Comparison of ENCODE assay signal across 20 cellular contexts in the genomic region with DNA sequence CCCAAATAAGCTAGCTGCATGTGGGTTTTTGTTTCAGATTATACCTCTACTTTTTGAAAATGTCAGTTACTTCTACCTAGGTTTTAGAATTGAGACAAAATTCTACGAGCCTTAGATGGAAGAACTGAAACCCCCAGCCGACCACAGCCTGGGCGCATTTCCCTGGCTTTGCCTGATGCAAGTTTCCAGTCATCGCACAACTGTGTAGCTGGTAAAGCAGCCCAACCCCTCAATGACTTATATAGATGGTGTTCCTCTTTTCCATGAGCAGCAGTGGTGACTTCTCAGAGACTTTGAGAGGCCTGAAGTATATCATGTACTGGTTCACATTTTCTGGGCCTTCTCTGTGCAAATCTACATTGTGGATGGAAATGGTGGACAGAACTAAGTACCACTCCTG.
"Had no signal": no experiment of that assay in that cellular context is flagged by ENCODE, and none has a peak within 500 bp of the region (broad histone marks: within the 10 kb centered on the region; RNA-seq: fewer than 3 reads in every experiment).

No MANE protein-coding gene starts in this region.

- ATAC-seq: activated naive CD8-positive, alpha-beta T cell treated with anti-CD3 and anti-CD28 coated beads, Interleukin-2, amount 50 U/mL, for 24 hours; left ventricle myocardium superior; natural killer cell treated with Interleukin-12 subunit alpha and Interleukin-12 subunit beta and Interleukin-15 and Interleukin-18, amount 100 ng/mL, for 72 hours; stimulated activated effector memory CD8-positive, alpha-beta T cell treated with anti-CD3 and anti-CD28 coated beads, Interleukin-12 subunit alpha, Interleukin-12 subunit beta, amount 100 ng/mL, for 72 hours had no signal

- H3K27ac Mint-ChIP-seq: activated naive CD4-positive, alpha-beta T cell treated with anti-CD3 and anti-CD28 coated beads for 36 hours; activated naive CD8-positive, alpha-beta T cell treated with anti-CD3 and anti-CD28 coated beads, Interleukin-2, amount 50 U/mL, for 24 hours; activated T-helper 2 cell treated with anti-CD3 and anti-CD28 coated beads, Interferon-gamma antibody, Interleukin-2, Interleukin-4, amounts not matched to agents 10 μg/mL and 5 μg/mL and 100 μg/mL, durations not matched to agents 14 hours and 24 hours and 36 hours; natural killer cell treated with Interleukin-12 subunit alpha and Interleukin-12 subunit beta and Interleukin-15 and Interleukin-18, amount 100 ng/mL, for 72 hours; stimulated activated effector memory CD8-positive, alpha-beta T cell treated with anti-CD3 and anti-CD28 coated beads, Interleukin-12 subunit alpha, Interleukin-12 subunit beta, amount 100 ng/mL, for 72 hours; T-helper 2 cell treated with Interferon-gamma antibody and Interleukin-4, amounts not matched to agents 5 μg/mL and 100 μg/mL, for 36 hours had no signal

- H3K9me3 ChIP-seq: sigmoid colon, thyroid gland, uterus had no signal

- H3K4me1 Mint-ChIP-seq: activated naive CD8-positive, alpha-beta T cell treated with anti-CD3 and anti-CD28 coated beads, Interleukin-2, amount 50 U/mL, for 24 hours; stimulated activated effector memory CD8-positive, alpha-beta T cell treated with anti-CD3 and anti-CD28 coated beads, Interleukin-12 subunit alpha, Interleukin-12 subunit beta, amount 100 ng/mL, for 72 hours had no signal

- H3K36me3 Mint-ChIP-seq: natural killer cell treated with Interleukin-12 subunit alpha and Interleukin-12 subunit beta and Interleukin-15 and Interleukin-18, amount 100 ng/mL, for 72 hours; stimulated activated effector memory CD8-positive, alpha-beta T cell treated with anti-CD3 and anti-CD28 coated beads, Interleukin-12 subunit alpha, Interleukin-12 subunit beta, amount 100 ng/mL, for 72 hours had no signal

- H3K27me3 Mint-ChIP-seq: activated naive CD8-positive, alpha-beta T cell treated with anti-CD3 and anti-CD28 coated beads, Interleukin-2, amount 50 U/mL, for 24 hours; natural killer cell treated with Interleukin-12 subunit alpha and Interleukin-12 subunit beta and Interleukin-15 and Interleukin-18, amount 100 ng/mL, for 72 hours had no signal

- H3K4me3 Mint-ChIP-seq: activated naive CD4-positive, alpha-beta T cell treated with anti-CD3 and anti-CD28 coated beads for 36 hours; activated naive CD8-positive, alpha-beta T cell treated with anti-CD3 and anti-CD28 coated beads, Interleukin-2, amount 50 U/mL, for 24 hours; natural killer cell treated with Interleukin-12 subunit alpha and Interleukin-12 subunit beta and Interleukin-15 and Interleukin-18, amount 100 ng/mL, for 72 hours; stimulated activated effector memory CD8-positive, alpha-beta T cell treated with anti-CD3 and anti-CD28 coated beads, Interleukin-12 subunit alpha, Interleukin-12 subunit beta, amount 100 ng/mL, for 72 hours; T-helper 2 cell treated with Interferon-gamma antibody and Interleukin-4, amounts not matched to agents 5 μg/mL and 100 μg/mL, for 36 hours had no signal

- H3K36me3 ChIP-seq: sigmoid colon, thyroid gland, uterus had no signal

- H3K9me3 Mint-ChIP-seq: activated naive CD4-positive, alpha-beta T cell treated with anti-CD3 and anti-CD28 coated beads for 36 hours; activated naive CD8-positive, alpha-beta T cell treated with anti-CD3 and anti-CD28 coated beads, Interleukin-2, amount 50 U/mL, for 24 hours; activated T-helper 2 cell treated with anti-CD3 and anti-CD28 coated beads, Interferon-gamma antibody, Interleukin-2, Interleukin-4, amounts not matched to agents 10 μg/mL and 5 μg/mL and 100 μg/mL, durations not matched to agents 14 hours and 24 hours and 36 hours; natural killer cell treated with Interleukin-12 subunit alpha and Interleukin-12 subunit beta and Interleukin-15 and Interleukin-18, amount 100 ng/mL, for 72 hours; T-helper 2 cell treated with Interferon-gamma antibody and Interleukin-4, amounts not matched to agents 5 μg/mL and 100 μg/mL, for 36 hours had no signal

- DNase-seq: activated CD4-positive, CD25-positive, alpha-beta regulatory T cell; activated naive CD4-positive, alpha-beta T cell treated with anti-CD3 and anti-CD28 coated beads for 36 hours; activated naive CD8-positive, alpha-beta T cell treated with anti-CD3 and anti-CD28 coated beads, Interleukin-2, amount 50 U/mL, for 24 hours; activated T-cell treated with anti-CD3 and anti-CD28 coated beads for 4 hours; aorta; cerebellar nuclear complex; effector memory CD4-positive, alpha-beta T cell; foreskin fibroblast; kidney glomerular epithelial cell; left ventricle myocardium superior; mesenchymal stem cell; occipital lobe; sigmoid colon; stimulated activated CD4-positive, alpha-beta T cell treated with anti-CD3 and anti-CD28 coated beads, Interleukin-2, amount 100 ng/mL, for 24 hours; thyroid gland; uterus had no signal

- H3K27me3 ChIP-seq: sigmoid colon, thyroid gland, uterus had no signal

- H3K27ac ChIP-seq: sigmoid colon, thyroid gland, uterus had no signal

- H3K4me1 ChIP-seq: sigmoid colon, thyroid gland, uterus had no signal

- H3K4me3 ChIP-seq: sigmoid colon, thyroid gland, uterus had no signal
